In genomic region chr12:110373962-110374611, GRCh38 we compare ENCODE assay signal across 17 cellular contexts. TPM values are rescaled to one million over a fixed set of nuclear protein-coding genes. Genes with fewer than 3 reads are reported as not detected.
A peak's percentile ranks its signal among the peaks of the same experiment; 100 is the strongest.
DNase-seq lines count a peak whose midpoint lies in the region; ATAC-seq and TF ChIP-seq lines count a peak whose summit lies in the region.
"Had no signal": no experiment of that assay in that cellular context is flagged by ENCODE, and none has a peak within 500 bp of the region (broad histone marks: within the 10 kb centered on the region; RNA-seq: fewer than 3 reads in every experiment).

No MANE protein-coding gene starts in this region.

- no peaks in the 10 kb centered on the region for H3K79me2 ChIP-seq in H9 (ENCODE audit: insufficient read depth, low read length)

- H3K36me3 ChIP-seq in ascending aorta (peaks cover 16 to 40% of the 10 kb centered on the region in 2 donors), right atrium auricular region (peaks cover 57% of the 10 kb centered on the region)

- no peak overlapping the region for H2BK5ac ChIP-seq in H9 (ENCODE audit: insufficient read length, low read length)

- no peak overlapping the region for H3K27ac ChIP-seq in H9 (ENCODE audit: insufficient read length, low read depth, low read length)
- peak overlapping the region; percentile 64 to 78 for H3K27ac ChIP-seq in ascending aorta
- H3K27ac ChIP-seq in right atrium auricular region = peak overlapping the region; percentile 10 to 31

- no peak for ATAC-seq in stimulated activated effector memory CD8-positive, alpha-beta T cell treated with anti-CD3 and anti-CD28 coated beads, Interleukin-12 subunit alpha, Interleukin-12 subunit beta, amount 100 ng/mL, for 72 hours
- ATAC-seq in HG02610 (IDR thresholded peaks at IDR 0.05; ENCODE audit: unreplicated experiment) = no peak
- ATAC-seq: activated CD8-positive, alpha-beta T cell treated with anti-CD3 and anti-CD28 coated beads for 36 hours; activated naive CD8-positive, alpha-beta T cell treated with anti-CD3 and anti-CD28 coated beads, Interleukin-2, amount 50 U/mL, for 24 hours had no signal

- no peak overlapping the region for H4K91ac ChIP-seq in H9 (ENCODE audit: insufficient read length, low read depth, low read length)

- DNase-seq in H9 (no peak), ascending aorta (ENCODE audit: low spot score in 2 of 2) (no peak), right atrium auricular region (ENCODE audit: low spot score) (no peak), CD1c-positive myeloid dendritic cell (ENCODE audit: extremely low spot score) (no peak), COLO668 (lab: John Stamatoyannopoulos, UW; ENCODE audit: unreplicated experiment) (no peak), NCI-H1436 treated with DMSO at 0.1 percent for 48 hours (lab: John Stamatoyannopoulos, UW) (no peak)
- no peak for DNase-seq in stimulated activated effector memory CD8-positive, alpha-beta T cell treated with anti-CD3 and anti-CD28 coated beads, Interleukin-12 subunit alpha, Interleukin-12 subunit beta, amount 100 ng/mL, for 72 hours (ENCODE audit: low spot score in 2 of 2)
- DNase-seq: activated B cell treated with CpG ODN at 0.5 μM for 24 hours; activated CD8-positive, alpha-beta T cell treated with anti-CD3 and anti-CD28 coated beads for 36 hours; activated naive CD8-positive, alpha-beta T cell treated with anti-CD3 and anti-CD28 coated beads, Interleukin-2, amount 50 U/mL, for 24 hours; Calu3; central memory CD4-positive, alpha-beta T cell; effector memory CD4-positive, alpha-beta T cell; NCI-H1930 had no signal

- no peak overlapping the region for H2BK120ac ChIP-seq in H9 (ENCODE audit: low read depth, low read length, poor library complexity, severe bottlenecking)

- H3K79me1 ChIP-seq in H9 (ENCODE audit: insufficient read depth, low read depth, low read length, poor library complexity, severe bottlenecking) = no peaks in the 10 kb centered on the region

- H3K4me3 Mint-ChIP-seq in H9 = no peak overlapping the region
- H3K4me3 Mint-ChIP-seq in stimulated activated effector memory CD8-positive, alpha-beta T cell treated with anti-CD3 and anti-CD28 coated beads, Interleukin-12 subunit alpha, Interleukin-12 subunit beta, amount 100 ng/mL, for 72 hours = no peak overlapping the region
- H3K4me3 Mint-ChIP-seq: activated B cell treated with CpG ODN at 0.5 μM for 24 hours; activated CD8-positive, alpha-beta T cell treated with anti-CD3 and anti-CD28 coated beads for 36 hours; activated naive CD8-positive, alpha-beta T cell treated with anti-CD3 and anti-CD28 coated beads, Interleukin-2, amount 50 U/mL, for 24 hours; activated T-helper 1 cell treated with anti-CD3 and anti-CD28 coated beads, Interleukin-12 subunit alpha, Interleukin-12 subunit beta, Interleukin-2, Interleukin-4 antibody, amounts not matched to agents 30 ng/mL and 10 ng/mL and 1 ng/mL, durations not matched to agents 14 hours and 24 hours and 36 hours; stimulated activated naive CD8-positive, alpha-beta T cell treated with anti-CD3 and anti-CD28 coated beads, Interleukin-15, Interleukin-2, amounts not matched to agents 100 ng/mL and 50 ng/mL, for 24 hours had no signal

- no peak for TF ChIP-seq CTCF in H9 (conservative IDR thresholded peaks at IDR 0.05)
- no peak for TF ChIP-seq CTCF in ascending aorta (IDR thresholded peaks at IDR 0.05)
- TF ChIP-seq CTCF in right atrium auricular region (IDR thresholded peaks at IDR 0.05) = no peak

- H2AK5ac ChIP-seq in H9 (ENCODE audit: insufficient read length, low read length) = no peak overlapping the region

- no peak overlapping the region for H3K14ac ChIP-seq in H9 (ENCODE audit: insufficient read depth, low read length)

- H3K4me1 ChIP-seq in H9 (ENCODE audit: insufficient read depth, low read length) (no peaks in the 10 kb centered on the region), ascending aorta (peaks cover 0 to 43% of the 10 kb centered on the region in 2 donors), right atrium auricular region (peaks cover 0 to 32% of the 10 kb centered on the region in 2 donors)

- H3T11ph ChIP-seq in H9 (ENCODE audit: low read length) = no peak overlapping the region

- H2BK15ac ChIP-seq in H9 (ENCODE audit: low read depth, low read length) = no peak overlapping the region

- WGBS in H9 (ENCODE audit: extremely low coverage, insufficient read length, low lambda C conversion rate) = no CpG with 5 or more reads among the region's 13 CpGs

- no peak overlapping the region for H3K18ac ChIP-seq in H9 (ENCODE audit: insufficient read length, low read depth, low read length)

- H3K36me3 Mint-ChIP-seq in H9 (ENCODE audit: insufficient read depth in 1 of 3, low read depth in 3 of 3) = peaks cover 30 to 81% (median 64%) of the 10 kb centered on the region in 3 experiments
- peaks cover 79% of the 10 kb centered on the region for H3K36me3 Mint-ChIP-seq in stimulated activated effector memory CD8-positive, alpha-beta T cell treated with anti-CD3 and anti-CD28 coated beads, Interleukin-12 subunit alpha, Interleukin-12 subunit beta, amount 100 ng/mL, for 72 hours

- no peaks in the 10 kb centered on the region for H3K27me3 ChIP-seq in H9 (ENCODE audit: insufficient read depth, low read length)
- no peaks in the 10 kb centered on the region for H3K27me3 ChIP-seq in ascending aorta
- no peaks in the 10 kb centered on the region for H3K27me3 ChIP-seq in right atrium auricular region

- no peak overlapping the region for H2BK20ac ChIP-seq in H9 (ENCODE audit: low read depth, low read length, poor library complexity, severe bottlenecking)

- no peak overlapping the region for H4K8ac ChIP-seq in H9 (replicated peaks; ENCODE audit: insufficient read length, low read depth, low read length)

- no peak overlapping the region for H2BK12ac ChIP-seq in H9 (ENCODE audit: insufficient read length, low read depth, low read length)

- no peaks in the 10 kb centered on the region for H3K23me2 ChIP-seq in H9 (ENCODE audit: insufficient read length, low read depth, low read length, poor library complexity, severe bottlenecking)

- H3K27ac Mint-ChIP-seq in H9 = peak overlapping the region; percentile 29 to 79 (median 62); a peak in 3 of 7 replicates
- peak overlapping the region; percentile 27 for H3K27ac Mint-ChIP-seq in stimulated activated effector memory CD8-positive, alpha-beta T cell treated with anti-CD3 and anti-CD28 coated beads, Interleukin-12 subunit alpha, Interleukin-12 subunit beta, amount 100 ng/mL, for 72 hours
- H3K27ac Mint-ChIP-seq: activated CD8-positive, alpha-beta T cell treated with anti-CD3 and anti-CD28 coated beads for 36 hours; activated naive CD8-positive, alpha-beta T cell treated with anti-CD3 and anti-CD28 coated beads, Interleukin-2, amount 50 U/mL, for 24 hours; activated T-helper 1 cell treated with anti-CD3 and anti-CD28 coated beads, Interleukin-12 subunit alpha, Interleukin-12 subunit beta, Interleukin-2, Interleukin-4 antibody, amounts not matched to agents 30 ng/mL and 10 ng/mL and 1 ng/mL, durations not matched to agents 14 hours and 24 hours and 36 hours; stimulated activated naive CD8-positive, alpha-beta T cell treated with anti-CD3 and anti-CD28 coated beads, Interleukin-15, Interleukin-2, amounts not matched to agents 100 ng/mL and 50 ng/mL, for 24 hours had no signal

- H3K4ac ChIP-seq in H9 (ENCODE audit: low read depth, low read length) = no peak overlapping the region

- no peaks in the 10 kb centered on the region for H3K4me1 Mint-ChIP-seq in H9
- H3K4me1 Mint-ChIP-seq in stimulated activated effector memory CD8-positive, alpha-beta T cell treated with anti-CD3 and anti-CD28 coated beads, Interleukin-12 subunit alpha, Interleukin-12 subunit beta, amount 100 ng/mL, for 72 hours = peaks cover 7% of the 10 kb centered on the region
- H3K4me1 Mint-ChIP-seq: activated naive CD8-positive, alpha-beta T cell treated with anti-CD3 and anti-CD28 coated beads, Interleukin-2, amount 50 U/mL, for 24 hours had no signal

- H3K9me3 ChIP-seq in H9 (ENCODE audit: control insufficient read depth, low read depth, low read length) = no peaks in the 10 kb centered on the region
- no peaks in the 10 kb centered on the region for H3K9me3 ChIP-seq in ascending aorta
- no peaks in the 10 kb centered on the region for H3K9me3 ChIP-seq in right atrium auricular region

- H3K4me3 ChIP-seq in ascending aorta = no peak overlapping the region
- no peak overlapping the region for H3K4me3 ChIP-seq in right atrium auricular region

- no peak overlapping the region for H3K9ac ChIP-seq in H9 (ENCODE audit: extremely low read depth, insufficient read length, low read length)

- intact Hi-C loops in ascending aorta (cut with DNase I) = loop anchor here (5.0 kb wide), 1 partner anchor 92 kb away; the partner anchor contains the start of gene ATP2A2

- no peak overlapping the region for H3K23ac ChIP-seq in H9 (ENCODE audit: insufficient read length, low read depth, low read length)

- no peak overlapping the region for H3K4me2 ChIP-seq in H9 (ENCODE audit: insufficient read depth, insufficient read length, low read length)

- H4K20me1 ChIP-seq in H9 (ENCODE audit: control insufficient read depth, insufficient read depth, insufficient read length) = no peaks in the 10 kb centered on the region

- H3K56ac ChIP-seq in H9 (ENCODE audit: insufficient read length, low read depth, low read length) = no peak overlapping the region

- H3K9me3 Mint-ChIP-seq in H9 = no peaks in the 10 kb centered on the region
- no peaks in the 10 kb centered on the region for H3K9me3 Mint-ChIP-seq in stimulated activated effector memory CD8-positive, alpha-beta T cell treated with anti-CD3 and anti-CD28 coated beads, Interleukin-12 subunit alpha, Interleukin-12 subunit beta, amount 100 ng/mL, for 72 hours
- H3K9me3 Mint-ChIP-seq: activated B cell treated with CpG ODN at 0.5 μM for 24 hours; activated CD8-positive, alpha-beta T cell treated with anti-CD3 and anti-CD28 coated beads for 36 hours; activated naive CD8-positive, alpha-beta T cell treated with anti-CD3 and anti-CD28 coated beads, Interleukin-2, amount 50 U/mL, for 24 hours; activated T-helper 1 cell treated with anti-CD3 and anti-CD28 coated beads, Interleukin-12 subunit alpha, Interleukin-12 subunit beta, Interleukin-2, Interleukin-4 antibody, amounts not matched to agents 30 ng/mL and 10 ng/mL and 1 ng/mL, durations not matched to agents 14 hours and 24 hours and 36 hours; stimulated activated naive CD8-positive, alpha-beta T cell treated with anti-CD3 and anti-CD28 coated beads, Interleukin-15, Interleukin-2, amounts not matched to agents 100 ng/mL and 50 ng/mL, for 24 hours had no signal

- H4K5ac ChIP-seq in H9 (ENCODE audit: insufficient read length, low read depth, low read length) = no peak overlapping the region

- H3K27me3 Mint-ChIP-seq in H9 (ENCODE audit: low read depth) = no peaks in the 10 kb centered on the region
- H3K27me3 Mint-ChIP-seq: activated B cell treated with CpG ODN at 0.5 μM for 24 hours; activated CD8-positive, alpha-beta T cell treated with anti-CD3 and anti-CD28 coated beads for 36 hours; activated naive CD8-positive, alpha-beta T cell treated with anti-CD3 and anti-CD28 coated beads, Interleukin-2, amount 50 U/mL, for 24 hours; stimulated activated naive CD8-positive, alpha-beta T cell treated with anti-CD3 and anti-CD28 coated beads, Interleukin-15, Interleukin-2, amounts not matched to agents 100 ng/mL and 50 ng/mL, for 24 hours had no signal

- no peak overlapping the region for H2AFZ ChIP-seq in H9 (ENCODE audit: low read length)

RNA-seq across cellular contexts. Expression of gene ANAPC7, which starts 29.4 kb away (rescaled TPM):
- total RNA-seq in H9 (2021) (87.7 and 91.1 TPM in 2 replicates), ascending aorta (34.7 TPM), right atrium auricular region (10 to 100 TPM; 30.4 to 30.9 TPM)
